ENCODE assay signal across 8 cellular contexts in genomic region chr17:73546770-73547345, GRCh38.
DNase-seq lines count a peak whose midpoint lies in the region; ATAC-seq and TF ChIP-seq lines count a peak whose summit lies in the region.

No MANE protein-coding gene starts in this region.

- peak; percentile 52 for ATAC-seq in HG02885 (IDR thresholded peaks at IDR 0.05; ENCODE audit: poor library complexity, unreplicated experiment)
- no peak for ATAC-seq in HG02763 (IDR thresholded peaks at IDR 0.05; ENCODE audit: unreplicated experiment)

- no peak overlapping the region for H3K27ac Mint-ChIP-seq in glutamatergic neuron (ENCODE audit: unreplicated experiment)

- peak; percentile 15 for DNase-seq in DMS153 treated with DMSO at 0.1 percent for 48 hours (lab: John Stamatoyannopoulos, UW; ENCODE audit: unreplicated experiment)
- DNase-seq in SKM-1 (lab: John Stamatoyannopoulos, UW; ENCODE audit: unreplicated experiment), result peak; percentile 96
- DNase-seq in glutamatergic neuron, result peak; percentile 57
- DNase-seq in pons (ENCODE audit: low spot score), result no peak
- no peak for DNase-seq in dedifferentiated amniotic fluid mesenchymal stem cell (ENCODE audit: extremely low spot score)
- DNase-seq in head of caudate nucleus, result no peak

- peaks cover 9% of the 10 kb centered on the region for H3K9me3 Mint-ChIP-seq in glutamatergic neuron (ENCODE audit: unreplicated experiment)

- H3K4me3 Mint-ChIP-seq in glutamatergic neuron (ENCODE audit: unreplicated experiment), result no peak overlapping the region

- H3K27me3 Mint-ChIP-seq in glutamatergic neuron (ENCODE audit: unreplicated experiment), result peaks cover 16% of the 10 kb centered on the region

- no peaks in the 10 kb centered on the region for H3K36me3 Mint-ChIP-seq in glutamatergic neuron (ENCODE audit: unreplicated experiment)

- H3K4me1 Mint-ChIP-seq in glutamatergic neuron (ENCODE audit: low read depth, unreplicated experiment), result peaks cover 12% of the 10 kb centered on the region

- TF ChIP-seq CTCF in glutamatergic neuron (IDR thresholded peaks at IDR 0.05; ENCODE audit: partially characterized antibody, unreplicated experiment), result no peak

- intact Hi-C loops in head of caudate nucleus (cut with DNase I), result no loop called here

Comparison
In these comparisons a context has a peak if more than half of its experiments do, and no peak if none do; other contexts are left out.
1. DNase-seq: peak in DMS153 treated with DMSO at 0.1 percent for 48 hours (single experiment), SKM-1 (single experiment) and glutamatergic neuron (single experiment); none in pons (single experiment), dedifferentiated amniotic fluid mesenchymal stem cell (single experiment) and head of caudate nucleus (0 of 42).